In genomic region chr19:35724560-35724959, GRCh38 we compare ENCODE assay signal across 27 cellular contexts. TPM values are rescaled to one million over a fixed set of nuclear protein-coding genes. Genes with fewer than 3 reads are reported as not detected.
"Had no signal": no experiment of that assay in that cellular context is flagged by ENCODE, and none has a peak within 500 bp of the region (broad histone marks: within the 10 kb centered on the region; RNA-seq: fewer than 3 reads in every experiment).

No MANE protein-coding gene starts in this region.

- H3K4me3 Mint-ChIP-seq: dendritic cell treated with granulocyte-macrophage colony-stimulating factor and Interleukin-4, amounts not matched to agents 40 ng/mL and 50 ng/mL, for 4 days; immature natural killer cell; mesothelial cell of epicardium; T-helper 1 cell treated with Interleukin-12 subunit alpha and Interleukin-12 subunit beta and Interleukin-4 antibody, amounts not matched to agents 30 μg/mL and 1 μg/mL, for 36 hours; WTC11 had no signal

- H3K27ac Mint-ChIP-seq: dendritic cell treated with granulocyte-macrophage colony-stimulating factor and Interleukin-4, amounts not matched to agents 40 ng/mL and 50 ng/mL, for 4 days; immature natural killer cell; mesothelial cell of epicardium; naive thymus-derived CD8-positive, alpha-beta T cell; T-helper 1 cell treated with Interleukin-12 subunit alpha and Interleukin-12 subunit beta and Interleukin-4 antibody, amounts not matched to agents 30 μg/mL and 1 μg/mL, for 36 hours; WTC11 had no signal

- H3K27me3 Mint-ChIP-seq: dendritic cell treated with granulocyte-macrophage colony-stimulating factor and Interleukin-4, amounts not matched to agents 40 ng/mL and 50 ng/mL, for 4 days; naive thymus-derived CD8-positive, alpha-beta T cell had no signal

- ATAC-seq: body of pancreas; naive thymus-derived CD8-positive, alpha-beta T cell; WTC11 had no signal

- H3K9me3 Mint-ChIP-seq: dendritic cell treated with granulocyte-macrophage colony-stimulating factor and Interleukin-4, amounts not matched to agents 40 ng/mL and 50 ng/mL, for 4 days; immature natural killer cell; mesothelial cell of epicardium; naive thymus-derived CD8-positive, alpha-beta T cell; T-helper 1 cell treated with Interleukin-12 subunit alpha and Interleukin-12 subunit beta and Interleukin-4 antibody, amounts not matched to agents 30 μg/mL and 1 μg/mL, for 36 hours; WTC11 had no signal

- DNase-seq: activated CD8-positive, alpha-beta memory T cell treated with anti-CD3 and anti-CD28 coated beads for 24 hours; activated CD8-positive, alpha-beta memory T cell treated with anti-CD3 and anti-CD28 coated beads, Interleukin-2, amount 50 U/mL, for 4 hours; activated effector memory CD4-positive, alpha-beta T cell treated with anti-CD3 and anti-CD28 coated beads, Interleukin-2, amount 50 U/mL, for 16 hours; activated naive CD4-positive, alpha-beta T cell treated with anti-CD3 and anti-CD28 coated beads, Interleukin-2, amount 50 U/mL, for 16 hours; anterior cingulate cortex; body of pancreas; effector CD4-positive, alpha-beta T cell; foreskin melanocyte; immature natural killer cell; kidney glomerular epithelial cell; left ventricle myocardium inferior; mammary epithelial cell; naive thymus-derived CD8-positive, alpha-beta T cell; ovary; stimulated activated CD4-positive, alpha-beta T cell treated with anti-CD3 and anti-CD28 coated beads, Interleukin-4, amount 100 ng/mL, for 4 hours; stomach; T1000 had no signal

RNA-seq across cellular contexts. Expression of gene ZBTB32, which starts 20.2 kb away (rescaled TPM):
- total RNA-seq: body of pancreas, cardiac muscle cell, chondrocyte, hepatocyte, left ventricle myocardium inferior, mammary epithelial cell, mesothelial cell of epicardium, suprapubic skin, tibial nerve, urinary bladder had no signal
- polyA plus RNA-seq: immature natural killer cell, mammary epithelial cell, ovary had no signal
